Comparison of ENCODE assay signal across 22 cellular contexts in the genomic region with DNA sequence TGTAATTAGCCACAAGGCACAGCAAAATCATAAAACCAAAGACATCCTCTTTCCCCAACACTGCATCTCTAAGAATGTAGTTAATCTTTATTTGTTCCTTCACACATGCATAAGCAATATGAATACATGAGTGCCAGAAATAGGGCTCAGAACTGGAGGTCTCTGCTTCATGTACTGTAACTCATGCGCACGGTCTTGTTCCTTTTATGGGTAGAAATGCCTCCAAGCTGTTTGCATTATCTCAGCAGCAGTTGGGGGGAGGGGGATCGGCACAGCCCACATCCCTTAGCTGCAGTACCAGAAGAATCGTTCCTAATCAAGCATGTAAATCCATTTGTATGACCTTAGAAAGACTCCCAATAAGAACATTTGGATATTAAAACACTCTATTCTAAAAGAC. TPM values are rescaled to one million over a fixed set of nuclear protein-coding genes. Genes with fewer than 3 reads are reported as not detected.
A peak's percentile ranks its signal among the peaks of the same experiment; 100 is the strongest.
DNase-seq lines count a peak whose midpoint lies in the region; ATAC-seq and TF ChIP-seq lines count a peak whose summit lies in the region.
"Had no signal": no experiment of that assay in that cellular context is flagged by ENCODE, and none has a peak within 500 bp of the region (broad histone marks: within the 10 kb centered on the region; RNA-seq: fewer than 3 reads in every experiment).

No MANE protein-coding gene starts in this region.

- 43% methylated on average over 4 of the region's 4 CpGs for WGBS in right lobe of liver (ENCODE audit: insufficient coverage, low coverage, low lambda C conversion rate, missing lambda C conversion rate)

- peaks cover 17% of the 10 kb centered on the region for H3K36me3 Mint-ChIP-seq in nephron (ENCODE audit: low read depth)
- H3K36me3 Mint-ChIP-seq in naive thymus-derived CD8-positive, alpha-beta T cell, result peaks cover 0 to 4% (median 0%) of the 10 kb centered on the region in 3 donors
- H3K36me3 Mint-ChIP-seq: stimulated activated effector memory CD8-positive, alpha-beta T cell treated with anti-CD3 and anti-CD28 coated beads, Interleukin-12 subunit alpha, Interleukin-12 subunit beta, amount 100 ng/mL, for 72 hours had no signal

- H3K4me3 ChIP-seq in astrocyte of the cerebellum (ENCODE audit: low read depth, low read length), result no peak overlapping the region
- H3K4me3 ChIP-seq in right lobe of liver, result no peak overlapping the region
- H3K4me3 ChIP-seq: testis had no signal

- peaks cover 14% of the 10 kb centered on the region for H3K9me3 Mint-ChIP-seq in nephron
- peaks cover 0 to 12% (median 0%) of the 10 kb centered on the region in 9 donors for H3K9me3 Mint-ChIP-seq in naive thymus-derived CD8-positive, alpha-beta T cell
- H3K9me3 Mint-ChIP-seq: activated B cell treated with CpG ODN at 0.5 μM for 24 hours; stimulated activated effector memory CD8-positive, alpha-beta T cell treated with anti-CD3 and anti-CD28 coated beads, Interleukin-12 subunit alpha, Interleukin-12 subunit beta, amount 100 ng/mL, for 72 hours had no signal

- POLR2A ChIA-PET in HEK293T (lab: Yijun Ruan, JAX), result interaction anchor here (1.0 kb wide), 1 partner anchor 20 kb away, joined by 4 read pairs; no protein-coding TSS in a partner anchor
- POLR2A ChIA-PET in naive thymus-derived CD8-positive, alpha-beta T cell (lab: Charles Lee), result no interaction called here

- H3K4me3 Mint-ChIP-seq in nephron, result no peak overlapping the region
- no peak overlapping the region for H3K4me3 Mint-ChIP-seq in naive thymus-derived CD8-positive, alpha-beta T cell
- H3K4me3 Mint-ChIP-seq: activated B cell treated with CpG ODN at 0.5 μM for 24 hours; stimulated activated effector memory CD8-positive, alpha-beta T cell treated with anti-CD3 and anti-CD28 coated beads, Interleukin-12 subunit alpha, Interleukin-12 subunit beta, amount 100 ng/mL, for 72 hours had no signal

- H3K9me3 ChIP-seq in right lobe of liver, result no peaks in the 10 kb centered on the region
- H3K9me3 ChIP-seq: testis had no signal

- in situ Hi-C loops in astrocyte of the cerebellum (cut with HindIII; ENCODE audit: low sequenced_read_pairs), result no loop called here

- peaks cover 39% of the 10 kb centered on the region for H3K4me1 Mint-ChIP-seq in nephron
- no peaks in the 10 kb centered on the region for H3K4me1 Mint-ChIP-seq in naive thymus-derived CD8-positive, alpha-beta T cell
- H3K4me1 Mint-ChIP-seq: activated B cell treated with CpG ODN at 0.5 μM for 24 hours; stimulated activated effector memory CD8-positive, alpha-beta T cell treated with anti-CD3 and anti-CD28 coated beads, Interleukin-12 subunit alpha, Interleukin-12 subunit beta, amount 100 ng/mL, for 72 hours had no signal

- peak overlapping the region; percentile 54 to 88 (median 88) for H3K27ac Mint-ChIP-seq in nephron
- H3K27ac Mint-ChIP-seq in naive thymus-derived CD8-positive, alpha-beta T cell, result no peak overlapping the region
- H3K27ac Mint-ChIP-seq: activated B cell treated with CpG ODN at 0.5 μM for 24 hours; stimulated activated effector memory CD8-positive, alpha-beta T cell treated with anti-CD3 and anti-CD28 coated beads, Interleukin-12 subunit alpha, Interleukin-12 subunit beta, amount 100 ng/mL, for 72 hours had no signal

- TF ChIP-seq CTCF in astrocyte of the cerebellum (IDR thresholded peaks at IDR 0.05; ENCODE audit: low read depth, low read length, missing control alignments) (no peak), nephron (IDR thresholded peaks at IDR 0.05; ENCODE audit: unreplicated experiment in 3 of 3) (no peak), right lobe of liver (IDR thresholded peaks at IDR 0.05) (no peak)

- CTCF ChIA-PET in HEK293T (lab: Yijun Ruan, JAX), result no interaction called here

- no peaks in the 10 kb centered on the region for H3K27me3 ChIP-seq in right lobe of liver
- H3K27me3 ChIP-seq: testis had no signal

- ATAC-seq in naive thymus-derived CD8-positive, alpha-beta T cell, result no peak
- ATAC-seq in right lobe of liver, result no peak
- ATAC-seq: stimulated activated effector memory CD8-positive, alpha-beta T cell treated with anti-CD3 and anti-CD28 coated beads, Interleukin-12 subunit alpha, Interleukin-12 subunit beta, amount 100 ng/mL, for 72 hours had no signal

- no peaks in the 10 kb centered on the region for H3K27me3 Mint-ChIP-seq in nephron (ENCODE audit: low read depth)
- H3K27me3 Mint-ChIP-seq in naive thymus-derived CD8-positive, alpha-beta T cell, result peaks cover 12 to 34% (median 16%) of the 10 kb centered on the region in 5 donors

- no peaks in the 10 kb centered on the region for H3K36me3 ChIP-seq in right lobe of liver

- no peak overlapping the region for H3K27ac ChIP-seq in right lobe of liver
- H3K27ac ChIP-seq: C4-2B, parathyroid adenoma, testis had no signal

- DNase-seq in DMS79 (lab: John Stamatoyannopoulos, UW) (peak; percentile 92), HEK293T (ENCODE audit: extremely low spot score) (peak; percentile 32), astrocyte of the cerebellum (ENCODE audit: low read depth) (peak; percentile 37), right lobe of liver (no peak), NCI-H1694 treated with DMSO at 0.1 percent for 48 hours (lab: John Stamatoyannopoulos, UW) (no peak)
- DNase-seq in naive thymus-derived CD8-positive, alpha-beta T cell, result no peak
- no peak for DNase-seq in activated naive CD4-positive, alpha-beta T cell treated with Interleukin-2 at 50 U/mL for 16 hours
- DNase-seq: activated B cell treated with CpG ODN at 0.5 μM for 24 hours; activated CD4-positive, alpha-beta T cell treated with anti-CD3 and anti-CD28 coated beads, Interleukin-2, amount 50 U/mL, for 48 hours; activated CD8-positive, alpha-beta memory T cell treated with anti-CD3 and anti-CD28 coated beads, Interleukin-2, amount 50 U/mL, for 48 hours; cortex of kidney; HCEC 1CT; KBM-7; MM.1S; NCI-H1694; stimulated activated CD4-positive, alpha-beta T cell treated with anti-CD3 and anti-CD28 coated beads, Interleukin-1b, Interleukin-23, amount 100 ng/mL, for 48 hours; testis had no signal

- H3K4me1 ChIP-seq in right lobe of liver, result no peaks in the 10 kb centered on the region
- H3K4me1 ChIP-seq: parathyroid adenoma, testis had no signal

- TF ChIP-seq POLR2A in right lobe of liver (IDR thresholded peaks at IDR 0.05), result no peak

- intact Hi-C loops in right lobe of liver (cut with DNase I), result no loop called here

TF ChIP-seq in HEK293T, 16 proteins besides CTCF, POLR2A, EP300 and RAD21:
- no peak for TF ChIP-seq LEF1 (IDR thresholded peaks at IDR 0.05; ENCODE audit: borderline replicate concordance)
- no peak for TF ChIP-seq FOXA1 (IDR thresholded peaks at IDR 0.05)
- no peak for TF ChIP-seq NFRKB (IDR thresholded peaks at IDR 0.05)
- TF ChIP-seq BHLHE40 (IDR thresholded peaks at IDR 0.05; ENCODE audit: borderline replicate concordance), result no peak
- no peak for TF ChIP-seq SUZ12 (IDR thresholded peaks at IDR 0.05)
- TF ChIP-seq, protein P1, sequence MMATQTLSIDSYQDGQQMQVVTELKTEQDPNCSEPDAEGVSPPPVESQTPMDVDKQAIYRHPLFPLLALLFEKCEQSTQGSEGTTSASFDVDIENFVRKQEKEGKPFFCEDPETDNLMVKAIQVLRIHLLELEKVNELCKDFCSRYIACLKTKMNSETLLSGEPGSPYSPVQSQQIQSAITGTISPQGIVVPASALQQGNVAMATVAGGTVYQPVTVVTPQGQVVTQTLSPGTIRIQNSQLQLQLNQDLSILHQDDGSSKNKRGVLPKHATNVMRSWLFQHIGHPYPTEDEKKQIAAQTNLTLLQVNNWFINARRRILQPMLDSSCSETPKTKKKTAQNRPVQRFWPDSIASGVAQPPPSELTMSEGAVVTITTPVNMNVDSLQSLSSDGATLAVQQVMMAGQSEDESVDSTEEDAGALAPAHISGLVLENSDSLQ (IDR thresholded peaks at IDR 0.05), result no peak
- TF ChIP-seq CTBP1 (IDR thresholded peaks at IDR 0.05; ENCODE audit: borderline replicate concordance), result no peak

RNA-seq across cellular contexts. Expression of a gene that starts 20.0 kb away (rescaled TPM):
- total RNA-seq in naive thymus-derived CD8-positive, alpha-beta T cell, result not detected
- not detected for polyA plus RNA-seq in naive thymus-derived CD8-positive, alpha-beta T cell
- 1 to 10 TPM; 1.7 to 6.0 (median 2.9) TPM for total RNA-seq in right lobe of liver
- total RNA-seq: activated B cell treated with CpG ODN at 0.5 μM for 24 hours, myocyte had no signal

Comparison
In these comparisons a context has a peak if more than half of its experiments do, and no peak if none do; other contexts are left out.
1. DNase-seq: peak in DMS79 (single experiment), HEK293T (single experiment) and astrocyte of the cerebellum (single experiment); none in naive thymus-derived CD8-positive, alpha-beta T cell (0 of 10), right lobe of liver (0 of 3), activated naive CD4-positive, alpha-beta T cell treated with Interleukin-2 at 50 U/mL for 16 hours (single experiment) and NCI-H1694 treated with DMSO at 0.1 percent for 48 hours (single experiment).
2. H3K27ac Mint-ChIP-seq: peak in nephron (3 of 3); none in naive thymus-derived CD8-positive, alpha-beta T cell (0 of 10).